ENCODE assay signal across 2 cellular contexts in the genomic region with DNA sequence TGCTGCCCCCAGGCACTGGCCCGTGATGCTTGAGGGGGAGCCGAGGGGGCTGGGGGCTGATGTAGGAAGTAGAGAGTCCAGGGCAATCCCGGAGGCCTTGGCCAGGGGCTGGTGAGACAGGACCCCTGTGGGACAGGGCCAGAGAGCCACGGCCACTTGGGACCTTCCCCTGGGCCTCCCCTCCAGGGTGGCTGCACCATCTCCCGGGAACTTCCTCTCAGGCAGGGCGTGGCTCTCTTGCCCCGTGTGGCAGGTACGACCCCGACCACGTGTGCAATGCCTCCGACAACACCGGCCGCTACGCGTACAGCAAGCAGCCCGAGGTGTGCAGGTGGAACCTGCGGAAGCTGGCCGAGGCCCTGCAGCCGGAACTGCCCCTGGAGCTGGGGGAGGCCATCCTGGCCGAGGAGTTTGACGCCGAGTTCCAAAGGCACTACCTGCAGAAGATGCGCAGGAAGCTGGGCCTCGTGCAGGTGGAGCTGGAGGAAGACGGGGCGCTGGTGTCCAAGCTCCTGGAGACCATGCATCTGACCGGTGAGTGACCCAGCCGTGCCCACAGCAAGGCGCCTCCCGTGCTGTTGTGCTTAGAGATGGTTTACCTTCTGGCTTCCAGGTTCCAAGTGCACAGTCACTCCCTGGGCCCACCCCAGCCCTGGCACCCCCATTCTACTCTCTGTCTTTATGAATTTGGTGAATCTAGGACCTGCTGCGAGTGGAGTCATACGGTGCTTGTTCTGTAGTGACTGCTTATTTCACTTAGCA.
TF ChIP-seq lines count a peak whose summit lies in the region.

No MANE protein-coding gene starts in this region.

TF ChIP-seq in HEK293, 187 proteins besides CTCF, POLR2A, EP300 and RAD21:
- TF ChIP-seq ZNF121 (tag by site-specific recombination; IDR thresholded peaks at IDR 0.05) (0 out of 2 replicates have a peak, but pooled peaks have one; percentile 7), YY1 (tag by site-specific recombination; IDR thresholded peaks at IDR 0.05) (no peak)
TF ChIP-seq in HEK293: peak in this region for 1.

TF ChIP-seq in H1, 55 proteins besides CTCF, POLR2A, EP300 and RAD21:
- no peak for TF ChIP-seq BRCA1 (IDR thresholded peaks at IDR 0.05; ENCODE audit: low read depth, low read length)
- no peak for TF ChIP-seq HDAC6 (IDR thresholded peaks at IDR 0.05; ENCODE audit: low read depth, low read length)
- no peak for TF ChIP-seq POU5F1 (IDR thresholded peaks at IDR 0.05; ENCODE audit: low read depth, low read length)
- TF ChIP-seq BCL11A (IDR thresholded peaks at IDR 0.05; ENCODE audit: low read depth in 2 of 2, low read length in 2 of 2): no peak
- no peak for TF ChIP-seq RBBP5 (IDR thresholded peaks at IDR 0.05; ENCODE audit: borderline replicate concordance, low read depth, low read length)
- no peak for TF ChIP-seq YY1 (IDR thresholded peaks at IDR 0.05; ENCODE audit: low read depth, low read length)
- TF ChIP-seq, protein P1, sequence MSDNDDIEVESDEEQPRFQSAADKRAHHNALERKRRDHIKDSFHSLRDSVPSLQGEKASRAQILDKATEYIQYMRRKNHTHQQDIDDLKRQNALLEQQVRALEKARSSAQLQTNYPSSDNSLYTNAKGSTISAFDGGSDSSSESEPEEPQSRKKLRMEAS (IDR thresholded peaks at IDR 0.05): no peak
- TF ChIP-seq ASH2L (IDR thresholded peaks at IDR 0.05; ENCODE audit: low read length): no peak
- TF ChIP-seq SAP30 (IDR thresholded peaks at IDR 0.05; ENCODE audit: insufficient read depth, insufficient replicate concordance, low read length): no peak
- TF ChIP-seq SIRT6 (IDR thresholded peaks at IDR 0.05; ENCODE audit: low read length): no peak
- TF ChIP-seq FOSL1 (IDR thresholded peaks at IDR 0.05; ENCODE audit: insufficient read depth, low read depth, low read length): no peak
- TF ChIP-seq SRF (IDR thresholded peaks at IDR 0.05; ENCODE audit: low read depth, low read length): no peak
- no peak for TF ChIP-seq TCF12 (IDR thresholded peaks at IDR 0.05; ENCODE audit: low read depth, low read length)
- no peak for TF ChIP-seq SP2 (IDR thresholded peaks at IDR 0.05; ENCODE audit: low read length)
- no peak for TF ChIP-seq MAFK (IDR thresholded peaks at IDR 0.05; ENCODE audit: low read depth, low read length)
- no peak for TF ChIP-seq GTF2F1 (IDR thresholded peaks at IDR 0.05; ENCODE audit: borderline replicate concordance, low read depth, low read length)
- TF ChIP-seq, protein P2, sequence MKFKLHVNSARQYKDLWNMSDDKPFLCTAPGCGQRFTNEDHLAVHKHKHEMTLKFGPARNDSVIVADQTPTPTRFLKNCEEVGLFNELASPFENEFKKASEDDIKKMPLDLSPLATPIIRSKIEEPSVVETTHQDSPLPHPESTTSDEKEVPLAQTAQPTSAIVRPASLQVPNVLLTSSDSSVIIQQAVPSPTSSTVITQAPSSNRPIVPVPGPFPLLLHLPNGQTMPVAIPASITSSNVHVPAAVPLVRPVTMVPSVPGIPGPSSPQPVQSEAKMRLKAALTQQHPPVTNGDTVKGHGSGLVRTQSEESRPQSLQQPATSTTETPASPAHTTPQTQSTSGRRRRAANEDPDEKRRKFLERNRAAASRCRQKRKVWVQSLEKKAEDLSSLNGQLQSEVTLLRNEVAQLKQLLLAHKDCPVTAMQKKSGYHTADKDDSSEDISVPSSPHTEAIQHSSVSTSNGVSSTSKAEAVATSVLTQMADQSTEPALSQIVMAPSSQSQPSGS (IDR thresholded peaks at IDR 0.05; ENCODE audit: low read length): no peak
- no peak for TF ChIP-seq NANOG (IDR thresholded peaks at IDR 0.05; ENCODE audit: insufficient read depth, low read depth, low read length, poor library complexity, severe bottlenecking)
- TF ChIP-seq CHD7 (IDR thresholded peaks at IDR 0.05; ENCODE audit: insufficient replicate concordance, low read length): no peak
- no peak for TF ChIP-seq JUN (IDR thresholded peaks at IDR 0.05; ENCODE audit: low read depth, low read length)
